ENCODE assay signal across 16 cellular contexts in the genomic region with DNA sequence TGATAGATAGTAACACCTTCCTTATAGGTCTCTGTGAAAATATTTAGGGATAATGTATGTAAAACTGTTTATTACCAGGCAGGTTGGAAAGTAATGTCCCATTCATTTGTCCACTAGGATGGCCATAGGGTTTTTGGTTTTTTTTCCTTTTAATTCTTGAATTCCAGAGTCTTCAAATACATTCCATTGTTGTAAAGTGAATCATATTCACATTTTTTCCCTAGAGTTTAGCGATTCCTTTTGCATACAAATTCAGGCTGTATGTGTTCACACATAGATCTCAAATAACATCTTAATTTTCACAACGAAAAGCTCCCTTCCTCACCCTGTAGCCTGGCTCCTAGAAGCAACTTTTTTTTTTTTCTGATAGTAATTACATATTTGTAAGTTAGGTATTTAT. TPM values are rescaled to one million over a fixed set of nuclear protein-coding genes. Genes with fewer than 3 reads are reported as not detected.
A peak's percentile ranks its signal among the peaks of the same experiment; 100 is the strongest.
DNase-seq lines count a peak whose midpoint lies in the region; ATAC-seq lines count a peak whose summit lies in the region.
"Had no signal": no experiment of that assay in that cellular context is flagged by ENCODE, and none has a peak within 500 bp of the region (broad histone marks: within the 10 kb centered on the region; RNA-seq: fewer than 3 reads in every experiment).

No MANE protein-coding gene starts in this region.

- peaks cover 0 to 1% of the 10 kb centered on the region in 2 donors for H3K36me3 ChIP-seq in aorta (ENCODE audit: control insufficient read depth in 1 of 2, insufficient read depth in 2 of 2, low read length in 1 of 2)

- ATAC-seq in GM21576 (IDR thresholded peaks at IDR 0.05; ENCODE audit: unreplicated experiment) (no peak), HG02763 (IDR thresholded peaks at IDR 0.05; ENCODE audit: unreplicated experiment) (no peak), aorta (ENCODE audit: low FRiP score) (no peak)
- ATAC-seq: GM12878 had no signal

- 70 to 77% methylated on average over 2 of the region's 2 CpGs for WGBS in aorta, 2 donors

- no peaks in the 10 kb centered on the region for H3K9me3 ChIP-seq in aorta (ENCODE audit: control insufficient read depth, low read length)

- DNase-seq in AG20443 (ENCODE audit: low spot score) = peak; percentile 24
- DNase-seq in H4 (ENCODE audit: low spot score) = peak; percentile 0
- peak; percentile 31 for DNase-seq in astrocyte of the hippocampus (ENCODE audit: low read depth, low spot score)
- DNase-seq in myocyte (ENCODE audit: low read depth) = peak; percentile 5
- no peak for DNase-seq in NCI-H82 treated with DMSO at 0.1 percent for 48 hours (lab: John Stamatoyannopoulos, UW; ENCODE audit: unreplicated experiment)
- DNase-seq in aorta = no peak
- DNase-seq: C1 segment of cervical spinal cord, MM.1S, NCI-H1105 treated with DMSO at 0.1 percent for 48 hours, NCI-H187 treated with DMSO at 0.1 percent for 48 hours had no signal

- no peaks in the 10 kb centered on the region for H3K27me3 ChIP-seq in aorta (ENCODE audit: control insufficient read depth in 1 of 2, insufficient read depth in 2 of 2, low read length in 1 of 2)

- intact Hi-C loops in aorta (cut with DNase I) = no loop called here

- H3K27ac ChIP-seq in aorta (ENCODE audit: low read depth in 1 of 2, low read length in 2 of 2) = no peak overlapping the region
- H3K27ac ChIP-seq: KMS-11 had no signal

- no peaks in the 10 kb centered on the region for H3K4me1 ChIP-seq in aorta (ENCODE audit: control insufficient read depth in 1 of 2, insufficient read depth in 2 of 2, low read length in 2 of 2)

- no peak overlapping the region for H3K4me3 ChIP-seq in aorta (ENCODE audit: low read length in 2 of 2)
- H3K4me3 ChIP-seq: GM12878 had no signal

RNA-seq across cellular contexts. Expression of a gene that starts 1.8 kb away (rescaled TPM):
- total RNA-seq in H4 (2014; rRNA removed; shearing (Covaris generic)) = 14.2 and 17.7 TPM in 2 replicates
- total RNA-seq in myocyte = 7.8 and 9.4 TPM in 2 replicates
- polyA plus RNA-seq in myocyte (2012) = 3.2 TPM
- total RNA-seq in aorta = 10 to 100 TPM; 10.6 to 11.5 TPM
- polyA plus RNA-seq in aorta = 1 to 10 TPM in 1 of 2 donors, under 1 TPM in 1; 0.63 to 2.4 TPM

RNA-seq across cellular contexts. Expression of a gene that starts 9.2 kb away (rescaled TPM):
- not detected in 2 replicates for total RNA-seq in H4 (2014; rRNA removed; shearing (Covaris generic))
- total RNA-seq in myocyte (not detected in 2 replicates), aorta (not detected)
- not detected for polyA plus RNA-seq in myocyte (2012)
- polyA plus RNA-seq in aorta = not detected
- total RNA-seq: GM12878, NCI-H460 had no signal
- polyA plus RNA-seq: AG04450, GM12878 had no signal

RNA-seq across cellular contexts. Expression of a gene that starts 18.6 kb away (rescaled TPM):
- not detected in 2 replicates for total RNA-seq in H4 (2014; rRNA removed; shearing (Covaris generic))
- total RNA-seq in myocyte = not detected in 2 replicates
- polyA plus RNA-seq in myocyte (2012) = not detected
- total RNA-seq in aorta = not detected
- polyA plus RNA-seq in aorta = not detected
- total RNA-seq: GM12878, NCI-H460 had no signal
- polyA plus RNA-seq: AG04450, GM12878 had no signal

RNA-seq across cellular contexts. Expression of a gene that starts 27.7 kb away (rescaled TPM):
- total RNA-seq in H4 (2014; rRNA removed; shearing (Covaris generic)) = not detected in 2 replicates
- total RNA-seq in myocyte (not detected in 2 replicates), aorta (not detected)
- polyA plus RNA-seq in myocyte (2012) = not detected
- polyA plus RNA-seq in aorta = not detected
- total RNA-seq: GM12878, NCI-H460 had no signal
- polyA plus RNA-seq: AG04450, GM12878 had no signal

RNA-seq across cellular contexts. Expression of a gene that starts 37.3 kb away (rescaled TPM):
- not detected in 2 replicates for total RNA-seq in H4 (2014; rRNA removed; shearing (Covaris generic))
- not detected in 2 replicates for total RNA-seq in myocyte
- not detected for polyA plus RNA-seq in myocyte (2012)
- total RNA-seq in aorta = not detected
- not detected for polyA plus RNA-seq in aorta
- total RNA-seq: GM12878, NCI-H460 had no signal
- polyA plus RNA-seq: AG04450, GM12878 had no signal

Comparison
In these comparisons a context has a peak if more than half of its experiments do, and no peak if none do; other contexts are left out.
1. DNase-seq: peak in AG20443 (single experiment), H4 (single experiment), astrocyte of the hippocampus (single experiment) and myocyte (single experiment); none in NCI-H82 treated with DMSO at 0.1 percent for 48 hours (single experiment) and aorta (0 of 2).